ENCODE assay signal across 20 cellular contexts in genomic region chr10:62979921-62980320, GRCh38.
DNase-seq lines count a peak whose midpoint lies in the region; ATAC-seq, FAIRE-seq and TF ChIP-seq lines count a peak whose summit lies in the region.
"Had no signal": no experiment of that assay in that cellular context is flagged by ENCODE, and none has a peak within 500 bp of the region (broad histone marks: within the 10 kb centered on the region; RNA-seq: fewer than 3 reads in every experiment).

No MANE protein-coding gene starts in this region.

- DNase-seq in activated CD4-positive, alpha-beta T cell treated with anti-CD3 and anti-CD28 coated beads, Interleukin-2, amount 10 ng/mL, durations not matched to agents 24 days and 14 days: no peak
- DNase-seq in activated CD4-positive, alpha-beta T cell treated with anti-CD3 and anti-CD28 coated beads, Interleukin-2, amount 50 U/mL, for 48 hours: no peak
- DNase-seq in H7 (peak; percentile 9), foreskin keratinocyte (no peak), cardiac septum (ENCODE audit: low spot score) (no peak), urothelium cell line (ENCODE audit: low spot score) (no peak)
- DNase-seq in activated naive CD8-positive, alpha-beta T cell treated with anti-CD3 and anti-CD28 coated beads, Interleukin-2, amount 50 U/mL, for 24 hours: no peak
- DNase-seq: 8988T; CD4-positive, alpha-beta memory T cell; DMS79; GDM1; HFFc6 had no signal

- FAIRE-seq in urothelium cell line (lab: Jason Lieb, UNC): no peak
- FAIRE-seq: GM12892, GM18507, H54, HTR-8/SVneo had no signal

- peaks cover 7% of the 10 kb centered on the region for H3K4me1 ChIP-seq in foreskin keratinocyte
- H3K4me1 ChIP-seq: BLaER1 had no signal

- no peak overlapping the region for H3K27ac ChIP-seq in foreskin keratinocyte
- H3K27ac ChIP-seq: BLaER1 had no signal

- H3K36me3 Mint-ChIP-seq in activated CD4-positive, alpha-beta T cell treated with anti-CD3 and anti-CD28 coated beads, Interleukin-2, amount 10 ng/mL, durations not matched to agents 24 days and 14 days (ENCODE audit: low read depth): no peaks in the 10 kb centered on the region
- H3K36me3 Mint-ChIP-seq in activated naive CD8-positive, alpha-beta T cell treated with anti-CD3 and anti-CD28 coated beads, Interleukin-2, amount 50 U/mL, for 24 hours (ENCODE audit: low read depth): peaks cover 11% of the 10 kb centered on the region
- H3K36me3 Mint-ChIP-seq: CD14-positive monocyte; CD4-positive, alpha-beta memory T cell had no signal

- H3K9me3 Mint-ChIP-seq in activated CD4-positive, alpha-beta T cell treated with anti-CD3 and anti-CD28 coated beads, Interleukin-2, amount 10 ng/mL, durations not matched to agents 24 days and 14 days: peaks cover 20% of the 10 kb centered on the region
- H3K9me3 Mint-ChIP-seq in activated naive CD8-positive, alpha-beta T cell treated with anti-CD3 and anti-CD28 coated beads, Interleukin-2, amount 50 U/mL, for 24 hours: peaks cover 28% of the 10 kb centered on the region

- no peak for TF ChIP-seq CTCF in foreskin keratinocyte (conservative IDR thresholded peaks at IDR 0.05)

- ATAC-seq in activated naive CD8-positive, alpha-beta T cell treated with anti-CD3 and anti-CD28 coated beads, Interleukin-2, amount 50 U/mL, for 24 hours: no peak
- ATAC-seq in foreskin keratinocyte: peak; percentile 29
- ATAC-seq: GM23338, HCT116 had no signal

- H3K27me3 Mint-ChIP-seq in activated CD4-positive, alpha-beta T cell treated with anti-CD3 and anti-CD28 coated beads, Interleukin-2, amount 10 ng/mL, durations not matched to agents 24 days and 14 days: peaks cover 2% of the 10 kb centered on the region
- H3K27me3 Mint-ChIP-seq in activated naive CD8-positive, alpha-beta T cell treated with anti-CD3 and anti-CD28 coated beads, Interleukin-2, amount 50 U/mL, for 24 hours: peaks cover 20% of the 10 kb centered on the region

- intact Hi-C loops in activated CD4-positive, alpha-beta T cell treated with anti-CD3 and anti-CD28 coated beads, Interleukin-2, amount 10 ng/mL, durations not matched to agents 24 days and 14 days (cut with micrococcal nuclease): loop anchor here (1.0 to 2.0 kb wide), 3 partner anchors 12 to 299 kb away; no protein-coding TSS in a partner anchor
- intact Hi-C loops in cardiac septum (cut with DNase I): no loop called here

- H3K4me3 ChIP-seq in H7 (ENCODE audit: insufficient read depth, low read depth, low read length): no peak overlapping the region
- H3K4me3 ChIP-seq: BLaER1, GM23338 had no signal

- peak overlapping the region; percentile 70 for H3K27ac Mint-ChIP-seq in activated CD4-positive, alpha-beta T cell treated with anti-CD3 and anti-CD28 coated beads, Interleukin-2, amount 10 ng/mL, durations not matched to agents 24 days and 14 days
- H3K27ac Mint-ChIP-seq in activated naive CD8-positive, alpha-beta T cell treated with anti-CD3 and anti-CD28 coated beads, Interleukin-2, amount 50 U/mL, for 24 hours: peak overlapping the region; percentile 89
- H3K27ac Mint-ChIP-seq: CD14-positive monocyte; CD4-positive, alpha-beta memory T cell; HFFc6 had no signal

- no peaks in the 10 kb centered on the region for H3K36me3 ChIP-seq in H7 (replicated peaks; ENCODE audit: control insufficient read depth, insufficient read depth, low read length)
- H3K36me3 ChIP-seq: BLaER1 had no signal

- H3K27me3 ChIP-seq in H7 (ENCODE audit: control insufficient read depth, insufficient read depth, low read length): no peaks in the 10 kb centered on the region
- no peaks in the 10 kb centered on the region for H3K27me3 ChIP-seq in foreskin keratinocyte
- H3K27me3 ChIP-seq: BLaER1 had no signal

- peaks cover 31% of the 10 kb centered on the region for H3K4me1 Mint-ChIP-seq in activated CD4-positive, alpha-beta T cell treated with anti-CD3 and anti-CD28 coated beads, Interleukin-2, amount 10 ng/mL, durations not matched to agents 24 days and 14 days
- H3K4me1 Mint-ChIP-seq in activated naive CD8-positive, alpha-beta T cell treated with anti-CD3 and anti-CD28 coated beads, Interleukin-2, amount 50 U/mL, for 24 hours: peaks cover 49% of the 10 kb centered on the region
- H3K4me1 Mint-ChIP-seq: CD14-positive monocyte; CD4-positive, alpha-beta memory T cell had no signal

- no peak overlapping the region for H3K4me3 Mint-ChIP-seq in activated CD4-positive, alpha-beta T cell treated with anti-CD3 and anti-CD28 coated beads, Interleukin-2, amount 10 ng/mL, durations not matched to agents 24 days and 14 days
- no peak overlapping the region for H3K4me3 Mint-ChIP-seq in activated naive CD8-positive, alpha-beta T cell treated with anti-CD3 and anti-CD28 coated beads, Interleukin-2, amount 50 U/mL, for 24 hours
- H3K4me3 Mint-ChIP-seq: CD14-positive monocyte; CD4-positive, alpha-beta memory T cell; GM23338; HFFc6 had no signal
